Comparison of ENCODE assay signal across 1 cellular context in genomic region chr16:57781741-57782606, GRCh38.
TF ChIP-seq lines count a peak whose summit lies in the region.

No MANE protein-coding gene starts in this region.

TF ChIP-seq in HepG2, 621 proteins besides CTCF, POLR2A, EP300 and RAD21 (continued from another document and continues in another):
- TF ChIP-seq ELK4 (CRISPR knock-in tag; IDR thresholded peaks at IDR 0.05; ENCODE audit: borderline replicate concordance), result no peak
- TF ChIP-seq ZNF558 (CRISPR knock-in tag; IDR thresholded peaks at IDR 0.05; ENCODE audit: borderline replicate concordance), result no peak
- peak; percentile 60; the same call in 1 of the 2 replicates for TF ChIP-seq ZNF205 (CRISPR knock-in tag; IDR thresholded peaks at IDR 0.05)
- 0 out of 2 replicates have a peak, but pooled peaks have one; percentile 26 for TF ChIP-seq RFXANK (CRISPR knock-in tag; IDR thresholded peaks at IDR 0.05)
- TF ChIP-seq ZNF30 (CRISPR knock-in tag; IDR thresholded peaks at IDR 0.05), result no peak
- TF ChIP-seq ZNF543 (CRISPR knock-in tag; IDR thresholded peaks at IDR 0.05), result peak; percentile 51; the same call in 1 of the 2 replicates
- no peak for TF ChIP-seq GLI4 (CRISPR knock-in tag; IDR thresholded peaks at IDR 0.05; ENCODE audit: borderline replicate concordance)
- peak; percentile 46; the same call in 1 of the 2 replicates for TF ChIP-seq POLR2AphosphoS5 (IDR thresholded peaks at IDR 0.05; ENCODE audit: low read depth, low read length)
- TF ChIP-seq ZNF710 (CRISPR knock-in tag; IDR thresholded peaks at IDR 0.05; ENCODE audit: borderline replicate concordance), result no peak
- no peak for TF ChIP-seq KMT2A (CRISPR knock-in tag; IDR thresholded peaks at IDR 0.05)
- TF ChIP-seq ZBTB8A (CRISPR knock-in tag; IDR thresholded peaks at IDR 0.05; ENCODE audit: borderline replicate concordance, low read depth), result no peak
- 0 out of 2 replicates have a peak, but pooled peaks have one; percentile 63 for TF ChIP-seq ZNF276 (CRISPR knock-in tag; IDR thresholded peaks at IDR 0.05; ENCODE audit: low read depth)
- TF ChIP-seq RBAK (CRISPR knock-in tag; IDR thresholded peaks at IDR 0.05), result no peak
- TF ChIP-seq NFKBIZ (CRISPR knock-in tag; IDR thresholded peaks at IDR 0.05), result 0 out of 2 replicates have a peak, but pooled peaks have one; percentile 65
- no peak for TF ChIP-seq GLMP (CRISPR knock-in tag; IDR thresholded peaks at IDR 0.05; ENCODE audit: borderline replicate concordance)
- peak; percentile 63; the same call in 1 of the 2 replicates for TF ChIP-seq ZNF280D (CRISPR knock-in tag; IDR thresholded peaks at IDR 0.05)
- TF ChIP-seq ZNF646 (CRISPR knock-in tag; IDR thresholded peaks at IDR 0.05), result no peak; the same call in 1 of the 2 replicates
- no peak for TF ChIP-seq BRF2 (CRISPR knock-in tag; IDR thresholded peaks at IDR 0.05)
- 0 out of 2 replicates have a peak, but pooled peaks have one; percentile 48 for TF ChIP-seq GPN1 (CRISPR knock-in tag; IDR thresholded peaks at IDR 0.05; ENCODE audit: borderline replicate concordance)
- peak; percentile 75 for TF ChIP-seq ZMYM4 (CRISPR knock-in tag; IDR thresholded peaks at IDR 0.05)
- peak; percentile 83; the same call in 1 of the 2 replicates for TF ChIP-seq MIER3 (CRISPR knock-in tag; IDR thresholded peaks at IDR 0.05; ENCODE audit: borderline replicate concordance)
- TF ChIP-seq ZNF570 (CRISPR knock-in tag; IDR thresholded peaks at IDR 0.05; ENCODE audit: borderline replicate concordance), result no peak
- TF ChIP-seq SNAPC2 (CRISPR knock-in tag; IDR thresholded peaks at IDR 0.05), result no peak
- peak; percentile 21; the same call in 1 of the 2 replicates for TF ChIP-seq POGK (CRISPR knock-in tag; conservative IDR thresholded peaks at IDR 0.05)
- no peak for TF ChIP-seq ZNF432 (CRISPR knock-in tag; IDR thresholded peaks at IDR 0.05; ENCODE audit: borderline replicate concordance)
- TF ChIP-seq ZNF282 (IDR thresholded peaks at IDR 0.05; ENCODE audit: partially characterized antibody), result no peak
- TF ChIP-seq MTF2 (CRISPR knock-in tag; IDR thresholded peaks at IDR 0.05; ENCODE audit: borderline replicate concordance), result no peak
- TF ChIP-seq ZFP82 (CRISPR knock-in tag; IDR thresholded peaks at IDR 0.05; ENCODE audit: borderline replicate concordance), result no peak
- no peak for TF ChIP-seq E2F5 (CRISPR knock-in tag; conservative IDR thresholded peaks at IDR 0.05)
- TF ChIP-seq ZEB1 (IDR thresholded peaks at IDR 0.05; ENCODE audit: insufficient replicate concordance, low read depth), result peak; percentile 22
- TF ChIP-seq ARID2 (CRISPR knock-in tag; IDR thresholded peaks at IDR 0.05; ENCODE audit: borderline replicate concordance), result peak; percentile 69; the same call in 1 of the 2 replicates
- TF ChIP-seq SP1 (IDR thresholded peaks at IDR 0.05), result no peak
- 0 out of 2 replicates have a peak, but pooled peaks have one; percentile 39 for TF ChIP-seq SP1 (CRISPR knock-in tag; IDR thresholded peaks at IDR 0.05)
